ENCODE assay signal across 10 cellular contexts in the genomic region with DNA sequence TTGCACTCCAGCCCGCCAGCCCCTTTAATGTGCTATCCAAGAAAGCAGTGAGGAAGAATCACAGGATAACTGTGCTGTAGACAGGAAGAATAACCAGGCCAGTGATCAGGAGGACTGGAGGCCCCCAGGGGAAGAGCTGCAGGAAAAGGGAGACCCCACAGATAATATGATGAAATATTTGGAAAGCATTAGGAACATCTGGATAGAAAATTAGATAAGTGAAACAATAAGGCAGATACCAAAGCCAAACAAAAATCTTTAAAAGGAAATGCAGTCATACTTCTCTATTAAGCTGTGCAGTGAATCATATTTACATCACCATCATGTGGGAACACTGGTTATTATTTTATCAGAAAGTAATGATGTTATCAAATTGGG. TPM values are rescaled to one million over a fixed set of nuclear protein-coding genes. Genes with fewer than 3 reads are reported as not detected.
DNase-seq lines count a peak whose midpoint lies in the region; ATAC-seq and TF ChIP-seq lines count a peak whose summit lies in the region.
"Had no signal": no experiment of that assay in that cellular context is flagged by ENCODE, and none has a peak within 500 bp of the region (broad histone marks: within the 10 kb centered on the region; RNA-seq: fewer than 3 reads in every experiment).

No MANE protein-coding gene starts in this region.

- H3K4me3 ChIP-seq in OCI-LY3 (ENCODE audit: low read length) (peak overlapping the region; percentile 72), esophagus squamous epithelium (peak overlapping the region; percentile 33 to 59 (median 42)), neural cell (ENCODE audit: low read length) (no peak overlapping the region)

- no peak for TF ChIP-seq POLR2A in esophagus squamous epithelium (IDR thresholded peaks at IDR 0.05)

- no peak for TF ChIP-seq EP300 in neural cell (conservative IDR thresholded peaks at IDR 0.05; ENCODE audit: poor library complexity, severe bottlenecking)

- no peaks in the 10 kb centered on the region for H4K20me1 ChIP-seq in OCI-LY3 (ENCODE audit: insufficient read depth, low read length)
- no peaks in the 10 kb centered on the region for H4K20me1 ChIP-seq in neural cell (ENCODE audit: insufficient read depth)

- H3K4me1 Mint-ChIP-seq in CD14-positive monocyte, result peaks cover 12% of the 10 kb centered on the region

- peak overlapping the region; percentile 73 for H3K4me2 ChIP-seq in OCI-LY3 (ENCODE audit: low read length)
- H3K4me2 ChIP-seq in neural cell (ENCODE audit: low read length), result no peak overlapping the region

- TF ChIP-seq RAD21 in neural cell (conservative IDR thresholded peaks at IDR 0.05), result no peak

- no peak for ATAC-seq in HG03571 (IDR thresholded peaks at IDR 0.05; ENCODE audit: unreplicated experiment)

- H2AFZ ChIP-seq in OCI-LY3 (ENCODE audit: low read depth, low read length) (peak overlapping the region; percentile 82; the same call in 1 of the 2 replicates), neural cell (ENCODE audit: low read depth, low read length) (no peak overlapping the region)

- H3K36me3 ChIP-seq in OCI-LY3 (replicated peaks; ENCODE audit: low read depth, low read length) (no peaks in the 10 kb centered on the region), esophagus squamous epithelium (no peaks in the 10 kb centered on the region), neural cell (ENCODE audit: insufficient read depth, low read length) (no peaks in the 10 kb centered on the region)
- H3K36me3 ChIP-seq: esophagus muscularis mucosa had no signal

- 0 out of 2 replicates have a peak, but pooled peaks cover 6% of the 10 kb centered on the region for H3K4me1 ChIP-seq in OCI-LY3 (ENCODE audit: low read length)
- H3K4me1 ChIP-seq in esophagus squamous epithelium, result peaks cover 10 to 46% (median 13%) of the 10 kb centered on the region in 3 donors

- no peaks in the 10 kb centered on the region for H3K27me3 ChIP-seq in OCI-LY3 (ENCODE audit: low read depth, low read length)
- peaks cover 0 to 20% (median 0%) of the 10 kb centered on the region in 4 donors for H3K27me3 ChIP-seq in esophagus squamous epithelium
- H3K27me3 ChIP-seq in neural cell (ENCODE audit: insufficient read depth, low read depth, low read length), result peaks cover 15% of the 10 kb centered on the region

- peaks cover 2 to 3% of the 10 kb centered on the region in 2 donors for H3K36me3 Mint-ChIP-seq in CD14-positive monocyte

- no peak overlapping the region for H3K27ac ChIP-seq in OCI-LY3 (ENCODE audit: low read length)
- peak overlapping the region in 3 of 4 donors; percentile 52 to 76 (median 71) for H3K27ac ChIP-seq in esophagus squamous epithelium
- H3K27ac ChIP-seq in neural cell (ENCODE audit: low read length), result no peak overlapping the region

- TF ChIP-seq CTCF in CD14-positive monocyte (IDR thresholded peaks at IDR 0.05) (no peak), OCI-LY3 (IDR thresholded peaks at IDR 0.05; ENCODE audit: low read depth, low read length) (no peak), esophagus squamous epithelium (IDR thresholded peaks at IDR 0.05) (no peak), neural cell (IDR thresholded peaks at IDR 0.05; ENCODE audit: poor library complexity, severe bottlenecking) (no peak)

- no peak overlapping the region for H3K9ac ChIP-seq in OCI-LY3 (ENCODE audit: low read length)
- no peak overlapping the region for H3K9ac ChIP-seq in neural cell (ENCODE audit: low read length)

- no peaks in the 10 kb centered on the region for H3K79me2 ChIP-seq in OCI-LY3 (ENCODE audit: low read length)
- no peaks in the 10 kb centered on the region for H3K79me2 ChIP-seq in neural cell (replicated peaks; ENCODE audit: insufficient read depth, low read length)

- no peaks in the 10 kb centered on the region for H3K9me2 ChIP-seq in neural cell (ENCODE audit: insufficient read depth, low read length)

- DNase-seq in CD14-positive monocyte (ENCODE audit: low spot score) (no peak), esophagus squamous epithelium (lab: John Stamatoyannopoulos, UW) (no peak), NCI-H345 treated with DMSO at 0.1 percent for 48 hours (lab: John Stamatoyannopoulos, UW; ENCODE audit: unreplicated experiment) (no peak), head of caudate nucleus (no peak), NCI-H2196 (lab: John Stamatoyannopoulos, UW; ENCODE audit: unreplicated experiment) (no peak)
- DNase-seq: NCI-H1092 treated with DMSO at 0.1 percent for 48 hours had no signal

- H3K4me3 Mint-ChIP-seq in CD14-positive monocyte, result peak overlapping the region; percentile 70 to 87

- WGBS in esophagus squamous epithelium, 2 donors, result 60 to 69% methylated on average over 1 of the region's 1 CpG

- H3K9me3 ChIP-seq in OCI-LY3 (ENCODE audit: insufficient read depth, low read length) (no peaks in the 10 kb centered on the region), esophagus squamous epithelium (no peaks in the 10 kb centered on the region), neural cell (ENCODE audit: low read length) (no peaks in the 10 kb centered on the region)
- H3K9me3 ChIP-seq: esophagus muscularis mucosa had no signal

- intact Hi-C loops in CD14-positive monocyte (cut with micrococcal nuclease) (no loop called here), esophagus squamous epithelium (cut with DNase I) (no loop called here), head of caudate nucleus (cut with DNase I) (no loop called here)

- peaks cover 0 to 3% (median 0%) of the 10 kb centered on the region in 7 donors for H3K9me3 Mint-ChIP-seq in CD14-positive monocyte

- H3F3A ChIP-seq in neural cell (ENCODE audit: insufficient read depth, low read length, poor library complexity, severe bottlenecking), result no peaks in the 10 kb centered on the region

- peaks cover 10 to 26% (median 19%) of the 10 kb centered on the region in 3 donors for H3K27me3 Mint-ChIP-seq in CD14-positive monocyte (ENCODE audit: low read depth in 3 of 3)

- H3K27ac Mint-ChIP-seq in CD14-positive monocyte, result peak overlapping the region; percentile 8 to 83 (median 76)

TF ChIP-seq in neural cell, 6 proteins besides CTCF, POLR2A, EP300 and RAD21:
- TF ChIP-seq TAF1 (IDR thresholded peaks at IDR 0.05; ENCODE audit: low read depth) (no peak), MXI1 (conservative IDR thresholded peaks at IDR 0.05; ENCODE audit: poor library complexity, severe bottlenecking) (no peak)
- TF ChIP-seq, protein P1, sequence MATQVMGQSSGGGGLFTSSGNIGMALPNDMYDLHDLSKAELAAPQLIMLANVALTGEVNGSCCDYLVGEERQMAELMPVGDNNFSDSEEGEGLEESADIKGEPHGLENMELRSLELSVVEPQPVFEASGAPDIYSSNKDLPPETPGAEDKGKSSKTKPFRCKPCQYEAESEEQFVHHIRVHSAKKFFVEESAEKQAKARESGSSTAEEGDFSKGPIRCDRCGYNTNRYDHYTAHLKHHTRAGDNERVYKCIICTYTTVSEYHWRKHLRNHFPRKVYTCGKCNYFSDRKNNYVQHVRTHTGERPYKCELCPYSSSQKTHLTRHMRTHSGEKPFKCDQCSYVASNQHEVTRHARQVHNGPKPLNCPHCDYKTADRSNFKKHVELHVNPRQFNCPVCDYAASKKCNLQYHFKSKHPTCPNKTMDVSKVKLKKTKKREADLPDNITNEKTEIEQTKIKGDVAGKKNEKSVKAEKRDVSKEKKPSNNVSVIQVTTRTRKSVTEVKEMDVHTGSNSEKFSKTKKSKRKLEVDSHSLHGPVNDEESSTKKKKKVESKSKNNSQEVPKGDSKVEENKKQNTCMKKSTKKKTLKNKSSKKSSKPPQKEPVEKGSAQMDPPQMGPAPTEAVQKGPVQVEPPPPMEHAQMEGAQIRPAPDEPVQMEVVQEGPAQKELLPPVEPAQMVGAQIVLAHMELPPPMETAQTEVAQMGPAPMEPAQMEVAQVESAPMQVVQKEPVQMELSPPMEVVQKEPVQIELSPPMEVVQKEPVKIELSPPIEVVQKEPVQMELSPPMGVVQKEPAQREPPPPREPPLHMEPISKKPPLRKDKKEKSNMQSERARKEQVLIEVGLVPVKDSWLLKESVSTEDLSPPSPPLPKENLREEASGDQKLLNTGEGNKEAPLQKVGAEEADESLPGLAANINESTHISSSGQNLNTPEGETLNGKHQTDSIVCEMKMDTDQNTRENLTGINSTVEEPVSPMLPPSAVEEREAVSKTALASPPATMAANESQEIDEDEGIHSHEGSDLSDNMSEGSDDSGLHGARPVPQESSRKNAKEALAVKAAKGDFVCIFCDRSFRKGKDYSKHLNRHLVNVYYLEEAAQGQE (IDR thresholded peaks at IDR 0.05; ENCODE audit: borderline replicate concordance), result peak; percentile 29

RNA-seq across cellular contexts. Expression of a gene that starts 14.3 kb away (rescaled TPM):
- polyA plus RNA-seq in CD14-positive monocyte (10 to 100 TPM; 30.8 to 32.0 TPM), neural cell (31.4 and 36.2 TPM in 2 replicates)
- 10 to 100 TPM; 32.8 to 49.6 (median 39.9) TPM for total RNA-seq in esophagus squamous epithelium
- polyA minus RNA-seq in neural cell, result 34.6 and 42.0 TPM in 2 replicates

RNA-seq across cellular contexts. Expression of a gene that starts 42.9 kb away (rescaled TPM):
- 1 to 10 TPM; 1.1 to 2.7 TPM for polyA plus RNA-seq in CD14-positive monocyte
- 10 to 100 TPM in 3 of 4 donors, 1 to 10 TPM in 1; 3.6 to 23.1 (median 14.6) TPM for total RNA-seq in esophagus squamous epithelium
- polyA plus RNA-seq in neural cell, result 80.5 and 85.2 TPM in 2 replicates
- polyA minus RNA-seq in neural cell, result 86.4 and 94.3 TPM in 2 replicates

Comparison
In these comparisons a context has a peak if more than half of its experiments do, and no peak if none do; other contexts are left out.
1. H3K27ac ChIP-seq: peak in esophagus squamous epithelium (3 of 4); none in OCI-LY3 (single experiment) and neural cell (single experiment).
2. RNA of a gene that starts 42.9 kb away (polyA plus RNA-seq): 80.5 to 85.2 TPM in neural cell; 1.1 to 2.7 TPM in CD14-positive monocyte; every median in the first group is over 10 times any median in the second.